ENCODE assay signal across 27 cellular contexts in genomic region chr19:29067831-29068230, GRCh38.
"Had no signal": no experiment of that assay in that cellular context is flagged by ENCODE, and none has a peak within 500 bp of the region (broad histone marks: within the 10 kb centered on the region; RNA-seq: fewer than 3 reads in every experiment).

No MANE protein-coding gene starts in this region.

- H3K27ac ChIP-seq: coronary artery, dorsolateral prefrontal cortex, epithelial cell of prostate, esophagus squamous epithelium, gastrocnemius medialis, heart right ventricle, left lung, lower lobe of right lung had no signal

- ATAC-seq: esophagus mucosa; gastrocnemius medialis; heart right ventricle; left cardiac atrium; left lung; left ventricle myocardium superior; lower lobe of right lung; naive thymus-derived CD4-positive, alpha-beta T cell had no signal

- H3K4me1 ChIP-seq: esophagus squamous epithelium, gastrocnemius medialis, heart right ventricle, left lung, lower lobe of right lung had no signal

- DNase-seq: dermis blood vessel endothelial cell; dorsolateral prefrontal cortex; effector CD4-positive, alpha-beta T cell; effector memory CD4-positive, alpha-beta T cell; erythroblast; esophagus squamous epithelium; foreskin fibroblast; foreskin melanocyte; gastrocnemius medialis; glutamatergic neuron; head of caudate nucleus; heart right ventricle; hippocampal formation; left cardiac atrium; left lung; left ventricle myocardium superior; lower lobe of right lung; mesenchymal stem cell; midbrain; naive thymus-derived CD4-positive, alpha-beta T cell had no signal

- H3K27me3 ChIP-seq: esophagus squamous epithelium, gastrocnemius medialis had no signal

- H3K36me3 ChIP-seq: esophagus squamous epithelium, gastrocnemius medialis, heart right ventricle, left lung, lower lobe of right lung had no signal

- FAIRE-seq: colon, endometrium, islet of Langerhans, keratinocyte had no signal

- H3K4me3 ChIP-seq: coronary artery, dorsolateral prefrontal cortex, esophagus squamous epithelium, gastrocnemius medialis, heart right ventricle, left lung, lower lobe of right lung had no signal

- H3K9me3 ChIP-seq: esophagus squamous epithelium, gastrocnemius medialis, left lung had no signal
